1 cellular context compared by ENCODE assay signal in the genomic region with DNA sequence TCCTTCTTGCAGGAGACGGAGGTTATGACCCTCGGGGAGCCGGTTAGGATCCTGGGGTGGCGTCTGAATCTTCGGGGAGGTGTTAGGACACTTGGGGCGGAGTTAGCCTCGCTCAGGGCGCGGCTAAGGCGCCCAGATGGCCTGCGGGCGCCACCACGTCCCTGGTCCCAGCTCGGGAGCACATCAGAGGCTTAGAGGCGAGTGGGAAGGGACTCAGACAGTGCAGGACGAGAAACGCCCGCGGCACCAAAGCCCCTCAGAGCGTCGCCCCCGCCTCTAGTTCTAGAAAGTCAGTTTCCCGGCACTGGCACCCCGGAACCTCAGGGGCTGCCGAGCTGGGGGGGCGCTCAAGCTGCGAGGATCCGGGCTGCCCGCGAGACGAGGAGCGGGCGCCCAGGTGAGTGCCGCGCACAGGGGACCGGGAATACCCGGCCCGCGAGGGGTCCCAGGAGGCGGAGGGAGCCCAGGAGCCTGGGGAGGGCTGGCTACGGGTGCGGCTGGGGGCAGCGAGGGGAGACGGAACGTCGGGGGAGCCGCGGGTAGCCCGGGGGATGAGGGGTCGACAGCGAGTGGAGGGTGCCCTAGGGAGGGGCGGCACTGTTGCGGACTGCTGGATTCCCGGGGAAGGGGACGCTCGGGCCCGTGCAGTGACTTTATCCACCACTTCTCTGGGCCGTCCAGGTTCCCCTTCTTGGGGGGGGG.
A peak's percentile ranks its signal among the peaks of the same experiment; 100 is the strongest.
TF ChIP-seq lines count a peak whose summit lies in the region.

A gene (plus strand): TSS at position 153 of the 702 bp plus-strand sequence.

TF ChIP-seq in GM12878, 131 proteins besides CTCF, POLR2A, EP300 and RAD21 (continued from another document):
- TF ChIP-seq, protein P1, sequence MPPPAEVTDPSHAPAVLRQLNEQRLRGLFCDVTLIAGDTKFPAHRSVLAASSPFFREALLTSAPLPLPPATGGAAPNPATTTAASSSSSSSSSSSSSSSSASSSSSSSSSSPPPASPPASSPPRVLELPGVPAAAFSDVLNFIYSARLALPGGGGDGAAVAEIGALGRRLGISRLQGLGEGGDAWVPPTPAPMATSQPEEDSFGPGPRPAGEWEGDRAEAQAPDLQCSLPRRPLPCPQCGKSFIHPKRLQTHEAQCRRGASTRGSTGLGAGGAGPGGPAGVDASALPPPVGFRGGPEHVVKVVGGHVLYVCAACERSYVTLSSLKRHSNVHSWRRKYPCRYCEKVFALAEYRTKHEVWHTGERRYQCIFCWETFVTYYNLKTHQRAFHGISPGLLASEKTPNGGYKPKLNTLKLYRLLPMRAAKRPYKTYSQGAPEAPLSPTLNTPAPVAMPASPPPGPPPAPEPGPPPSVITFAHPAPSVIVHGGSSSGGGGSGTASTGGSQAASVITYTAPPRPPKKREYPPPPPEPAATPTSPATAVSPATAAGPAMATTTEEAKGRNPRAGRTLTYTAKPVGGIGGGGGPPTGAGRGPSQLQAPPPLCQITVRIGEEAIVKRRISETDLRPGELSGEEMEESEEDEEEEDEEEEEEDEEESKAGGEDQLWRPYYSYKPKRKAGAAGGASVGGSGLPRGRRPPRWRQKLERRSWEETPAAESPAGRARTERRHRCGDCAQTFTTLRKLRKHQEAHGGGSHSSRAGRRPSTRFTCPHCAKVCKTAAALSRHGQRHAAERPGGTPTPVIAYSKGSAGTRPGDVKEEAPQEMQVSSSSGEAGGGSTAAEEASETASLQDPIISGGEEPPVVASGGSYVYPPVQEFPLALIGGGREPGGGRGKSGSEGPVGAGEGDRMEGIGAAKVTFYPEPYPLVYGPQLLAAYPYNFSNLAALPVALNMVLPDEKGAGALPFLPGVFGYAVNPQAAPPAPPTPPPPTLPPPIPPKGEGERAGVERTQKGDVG (CRISPR knock-in tag; IDR thresholded peaks at IDR 0.05) = 0 out of 2 replicates have a peak, but pooled peaks have one; percentile 29
- TF ChIP-seq, protein P2, sequence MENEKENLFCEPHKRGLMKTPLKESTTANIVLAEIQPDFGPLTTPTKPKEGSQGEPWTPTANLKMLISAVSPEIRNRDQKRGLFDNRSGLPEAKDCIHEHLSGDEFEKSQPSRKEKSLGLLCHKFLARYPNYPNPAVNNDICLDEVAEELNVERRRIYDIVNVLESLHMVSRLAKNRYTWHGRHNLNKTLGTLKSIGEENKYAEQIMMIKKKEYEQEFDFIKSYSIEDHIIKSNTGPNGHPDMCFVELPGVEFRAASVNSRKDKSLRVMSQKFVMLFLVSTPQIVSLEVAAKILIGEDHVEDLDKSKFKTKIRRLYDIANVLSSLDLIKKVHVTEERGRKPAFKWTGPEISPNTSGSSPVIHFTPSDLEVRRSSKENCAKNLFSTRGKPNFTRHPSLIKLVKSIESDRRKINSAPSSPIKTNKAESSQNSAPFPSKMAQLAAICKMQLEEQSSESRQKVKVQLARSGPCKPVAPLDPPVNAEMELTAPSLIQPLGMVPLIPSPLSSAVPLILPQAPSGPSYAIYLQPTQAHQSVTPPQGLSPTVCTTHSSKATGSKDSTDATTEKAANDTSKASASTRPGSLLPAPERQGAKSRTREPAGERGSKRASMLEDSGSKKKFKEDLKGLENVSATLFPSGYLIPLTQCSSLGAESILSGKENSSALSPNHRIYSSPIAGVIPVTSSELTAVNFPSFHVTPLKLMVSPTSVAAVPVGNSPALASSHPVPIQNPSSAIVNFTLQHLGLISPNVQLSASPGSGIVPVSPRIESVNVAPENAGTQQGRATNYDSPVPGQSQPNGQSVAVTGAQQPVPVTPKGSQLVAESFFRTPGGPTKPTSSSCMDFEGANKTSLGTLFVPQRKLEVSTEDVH (IDR thresholded peaks at IDR 0.05; ENCODE audit: low read depth, partially characterized antibody) = no peak
- TF ChIP-seq, protein P3, sequence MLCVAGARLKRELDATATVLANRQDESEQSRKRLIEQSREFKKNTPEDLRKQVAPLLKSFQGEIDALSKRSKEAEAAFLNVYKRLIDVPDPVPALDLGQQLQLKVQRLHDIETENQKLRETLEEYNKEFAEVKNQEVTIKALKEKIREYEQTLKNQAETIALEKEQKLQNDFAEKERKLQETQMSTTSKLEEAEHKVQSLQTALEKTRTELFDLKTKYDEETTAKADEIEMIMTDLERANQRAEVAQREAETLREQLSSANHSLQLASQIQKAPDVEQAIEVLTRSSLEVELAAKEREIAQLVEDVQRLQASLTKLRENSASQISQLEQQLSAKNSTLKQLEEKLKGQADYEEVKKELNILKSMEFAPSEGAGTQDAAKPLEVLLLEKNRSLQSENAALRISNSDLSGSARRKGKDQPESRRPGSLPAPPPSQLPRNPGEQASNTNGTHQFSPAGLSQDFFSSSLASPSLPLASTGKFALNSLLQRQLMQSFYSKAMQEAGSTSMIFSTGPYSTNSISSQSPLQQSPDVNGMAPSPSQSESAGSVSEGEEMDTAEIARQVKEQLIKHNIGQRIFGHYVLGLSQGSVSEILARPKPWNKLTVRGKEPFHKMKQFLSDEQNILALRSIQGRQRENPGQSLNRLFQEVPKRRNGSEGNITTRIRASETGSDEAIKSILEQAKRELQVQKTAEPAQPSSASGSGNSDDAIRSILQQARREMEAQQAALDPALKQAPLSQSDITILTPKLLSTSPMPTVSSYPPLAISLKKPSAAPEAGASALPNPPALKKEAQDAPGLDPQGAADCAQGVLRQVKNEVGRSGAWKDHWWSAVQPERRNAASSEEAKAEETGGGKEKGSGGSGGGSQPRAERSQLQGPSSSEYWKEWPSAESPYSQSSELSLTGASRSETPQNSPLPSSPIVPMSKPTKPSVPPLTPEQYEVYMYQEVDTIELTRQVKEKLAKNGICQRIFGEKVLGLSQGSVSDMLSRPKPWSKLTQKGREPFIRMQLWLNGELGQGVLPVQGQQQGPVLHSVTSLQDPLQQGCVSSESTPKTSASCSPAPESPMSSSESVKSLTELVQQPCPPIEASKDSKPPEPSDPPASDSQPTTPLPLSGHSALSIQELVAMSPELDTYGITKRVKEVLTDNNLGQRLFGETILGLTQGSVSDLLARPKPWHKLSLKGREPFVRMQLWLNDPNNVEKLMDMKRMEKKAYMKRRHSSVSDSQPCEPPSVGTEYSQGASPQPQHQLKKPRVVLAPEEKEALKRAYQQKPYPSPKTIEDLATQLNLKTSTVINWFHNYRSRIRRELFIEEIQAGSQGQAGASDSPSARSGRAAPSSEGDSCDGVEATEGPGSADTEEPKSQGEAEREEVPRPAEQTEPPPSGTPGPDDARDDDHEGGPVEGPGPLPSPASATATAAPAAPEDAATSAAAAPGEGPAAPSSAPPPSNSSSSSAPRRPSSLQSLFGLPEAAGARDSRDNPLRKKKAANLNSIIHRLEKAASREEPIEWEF (IDR thresholded peaks at IDR 0.05; ENCODE audit: insufficient replicate concordance, low read depth, low read length) = no peak
- TF ChIP-seq NR2C2 (IDR thresholded peaks at IDR 0.05; ENCODE audit: borderline replicate concordance, control insufficient read depth, insufficient read length, low read depth) = no peak
- TF ChIP-seq MXI1 (IDR thresholded peaks at IDR 0.05; ENCODE audit: low read depth, low read length) = 0 out of 2 replicates have a peak, but pooled peaks have one; percentile 38
- TF ChIP-seq, protein P4, sequence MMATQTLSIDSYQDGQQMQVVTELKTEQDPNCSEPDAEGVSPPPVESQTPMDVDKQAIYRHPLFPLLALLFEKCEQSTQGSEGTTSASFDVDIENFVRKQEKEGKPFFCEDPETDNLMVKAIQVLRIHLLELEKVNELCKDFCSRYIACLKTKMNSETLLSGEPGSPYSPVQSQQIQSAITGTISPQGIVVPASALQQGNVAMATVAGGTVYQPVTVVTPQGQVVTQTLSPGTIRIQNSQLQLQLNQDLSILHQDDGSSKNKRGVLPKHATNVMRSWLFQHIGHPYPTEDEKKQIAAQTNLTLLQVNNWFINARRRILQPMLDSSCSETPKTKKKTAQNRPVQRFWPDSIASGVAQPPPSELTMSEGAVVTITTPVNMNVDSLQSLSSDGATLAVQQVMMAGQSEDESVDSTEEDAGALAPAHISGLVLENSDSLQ (IDR thresholded peaks at IDR 0.05) = no peak
- TF ChIP-seq RUNX3 (IDR thresholded peaks at IDR 0.05; ENCODE audit: low read length) = peak; percentile 29; the same call in 1 of the 2 replicates
- no peak for TF ChIP-seq CREM (IDR thresholded peaks at IDR 0.05; ENCODE audit: low read depth)
- no peak for TF ChIP-seq NFYA (IDR thresholded peaks at IDR 0.05; ENCODE audit: borderline replicate concordance, low read depth, low read length)
- TF ChIP-seq NBN (IDR thresholded peaks at IDR 0.05) = no peak
- no peak for TF ChIP-seq SUZ12 (IDR thresholded peaks at IDR 0.05; ENCODE audit: unreplicated experiment)
- no peak for TF ChIP-seq ZNF384 (IDR thresholded peaks at IDR 0.05; ENCODE audit: borderline replicate concordance, low read depth, low read length)
- TF ChIP-seq MTA2 (IDR thresholded peaks at IDR 0.05; ENCODE audit: low read depth) = no peak
- no peak for TF ChIP-seq FOXM1 (IDR thresholded peaks at IDR 0.05; ENCODE audit: low read depth, low read length)
- no peak for TF ChIP-seq SMC3 (IDR thresholded peaks at IDR 0.05; ENCODE audit: borderline replicate concordance, low read length)
- 0 out of 3 replicates have a peak, but pooled peaks of 1 of the 2 experiments have one; percentile 4 for TF ChIP-seq EGR1 (IDR thresholded peaks at IDR 0.05; ENCODE audit: borderline replicate concordance in 1 of 2, low read depth in 2 of 2, low read length in 2 of 2)
- no peak for TF ChIP-seq BCL11A (IDR thresholded peaks at IDR 0.05; ENCODE audit: low read depth, low read length)
- TF ChIP-seq GATAD2B (conservative IDR thresholded peaks at IDR 0.05; ENCODE audit: low read depth) = peak; percentile 36; the same call in 1 of the 2 replicates
- no peak for TF ChIP-seq POU2F2 (IDR thresholded peaks at IDR 0.05; ENCODE audit: borderline replicate concordance, low read depth, low read length)
- no peak for TF ChIP-seq CREB1 (IDR thresholded peaks at IDR 0.05; ENCODE audit: low read depth)
- no peak for TF ChIP-seq TARDBP (IDR thresholded peaks at IDR 0.05; ENCODE audit: borderline replicate concordance)
- 0 out of 2 replicates have a peak, but pooled peaks have one; percentile 32 for TF ChIP-seq PML (IDR thresholded peaks at IDR 0.05; ENCODE audit: low read length)
- peak; percentile 38; the same call in 1 of the 2 replicates for TF ChIP-seq TAF1 (IDR thresholded peaks at IDR 0.05; ENCODE audit: borderline replicate concordance, low read depth, low read length)
- TF ChIP-seq EZH2 (IDR thresholded peaks at IDR 0.05; ENCODE audit: borderline replicate concordance, control insufficient read depth, low read depth, low read length) = no peak
- TF ChIP-seq POLR2AphosphoS5 (IDR thresholded peaks at IDR 0.05; ENCODE audit: low read length) = peak; percentile 59; the same call in 1 of the 2 replicates
TF ChIP-seq in GM12878: peak in this region for 10.
